10 cellular contexts compared by ENCODE assay signal in genomic region chr17:20955437-20956323, GRCh38.
DNase-seq lines count a peak whose midpoint lies in the region; ATAC-seq, FAIRE-seq and TF ChIP-seq lines count a peak whose summit lies in the region.
"Had no signal": no experiment of that assay in that cellular context is flagged by ENCODE, and none has a peak within 500 bp of the region (broad histone marks: within the 10 kb centered on the region; RNA-seq: fewer than 3 reads in every experiment).

No MANE protein-coding gene starts in this region.

- H3K4me3 ChIP-seq in HepG2 (replicated peaks in 1 of 3; ENCODE audit: insufficient read depth in 1 of 3, low read depth in 2 of 3, low read length in 3 of 3), result no peak overlapping the region

- no peaks in the 10 kb centered on the region for H3K4me1 ChIP-seq in HepG2 (ENCODE audit: insufficient read depth, low read length)

- TF ChIP-seq EP300 in HepG2 (IDR thresholded peaks at IDR 0.05; ENCODE audit: low read depth in 2 of 2, low read length in 2 of 2) (no peak), HepG2 (CRISPR knock-in tag; IDR thresholded peaks at IDR 0.05; ENCODE audit: borderline replicate concordance) (no peak)

- no peak for TF ChIP-seq RAD21 in HepG2 (CRISPR knock-in tag; IDR thresholded peaks at IDR 0.05)

- no peaks in the 10 kb centered on the region; a peak in 1 of 5 replicates for H3K27me3 ChIP-seq in HepG2 (ENCODE audit: control insufficient read depth in 1 of 2, insufficient read depth in 2 of 2, low read length in 2 of 2)

- FAIRE-seq in endometrium (lab: Jason Lieb, UNC), result peak; percentile 98
- FAIRE-seq in HepG2 (lab: Jason Lieb, UNC), result peak; percentile 15

- H3K79me2 ChIP-seq in HepG2 (ENCODE audit: insufficient read depth, low read length), result no peaks in the 10 kb centered on the region

- H3K27ac ChIP-seq in HepG2 (ENCODE audit: extremely low read length, insufficient read depth, low read length), result no peak overlapping the region

- no peaks in the 10 kb centered on the region for H3K9me3 ChIP-seq in HepG2 (ENCODE audit: low read length)

- TF ChIP-seq POLR2A in HepG2 (IDR thresholded peaks at IDR 0.05; ENCODE audit: insufficient read depth in 1 of 2, low read depth in 2 of 2, low read length in 2 of 2), result no peak

- in situ Hi-C loops in HepG2 (cut with HindIII; ENCODE audit: extremely low pct_ligation_motif_present, low pct_unique_long_range_greater_than_20kb), result no loop called here

- peak; percentile 34 for DNase-seq in OCI-M1 (lab: John Stamatoyannopoulos, UW)
- DNase-seq in HepG2 (ENCODE audit: low spot score), result peak; percentile 4
- DNase-seq in stromal cell of bone marrow (ENCODE audit: low read depth), result peak; percentile 61
- DNase-seq in SIG-M5 (lab: John Stamatoyannopoulos, UW), result no peak
- DNase-seq in OCI-M2 (lab: John Stamatoyannopoulos, UW; ENCODE audit: unreplicated experiment), result no peak
- DNase-seq: DMS153, kidney glomerular epithelial cell had no signal

- WGBS in HepG2 (ENCODE audit: low lambda C conversion rate), result 64% methylated on average over 3 of the region's 6 CpGs

- H3K9ac ChIP-seq in HepG2 (ENCODE audit: insufficient read depth, low read depth, low read length), result no peak overlapping the region

- no peak overlapping the region for H3K4me2 ChIP-seq in HepG2 (ENCODE audit: low read depth, low read length)

- no TSS peak for BruUV-seq in HepG2 (replicated peaks; lab: Mats Ljungman, UMichigan)

- H2AFZ ChIP-seq in HepG2 (ENCODE audit: low read length), result no peak overlapping the region

- H4K20me1 ChIP-seq in HepG2 (ENCODE audit: insufficient read depth, low read length), result no peaks in the 10 kb centered on the region

- CTCF ChIA-PET in HepG2 (lab: Yijun Ruan, JAX; ENCODE audit: low intra/inter-chr PET ratio, low total read pairs), result no interaction called here

- POLR2A ChIA-PET in HepG2 (lab: Yijun Ruan, JAX), result no interaction called here

- peaks cover 3 to 25% of the 10 kb centered on the region in 2 experiments for H3K36me3 ChIP-seq in HepG2 (replicated peaks in 1 of 2; ENCODE audit: control insufficient read depth in 1 of 2, insufficient read depth in 2 of 2, low read length in 2 of 2)

- ATAC-seq in HepG2 (no peak), GM21367 (IDR thresholded peaks at IDR 0.05; ENCODE audit: unreplicated experiment) (no peak)
- ATAC-seq: stimulated activated effector memory CD8-positive, alpha-beta T cell treated with anti-CD3 and anti-CD28 coated beads, Interleukin-12 subunit alpha, Interleukin-12 subunit beta, amount 100 ng/mL, for 72 hours had no signal

- TF ChIP-seq CTCF in HepG2 (CRISPR knock-in tag; IDR thresholded peaks at IDR 0.05), result no peak

- intact Hi-C loops in HepG2 (cut with micrococcal nuclease; ENCODE audit: unreplicated experiment), result no loop called here

TF ChIP-seq in HepG2, 621 proteins besides CTCF, POLR2A, EP300 and RAD21:
- no peak for TF ChIP-seq ZSCAN31 (CRISPR knock-in tag; IDR thresholded peaks at IDR 0.05; ENCODE audit: low read depth)

Comparison
In these comparisons a context has a peak if more than half of its experiments do, and no peak if none do; other contexts are left out.
1. DNase-seq: peak in OCI-M1 (single experiment), HepG2 (single experiment) and stromal cell of bone marrow (single experiment); none in SIG-M5 (single experiment) and OCI-M2 (single experiment).